In the genomic region with DNA sequence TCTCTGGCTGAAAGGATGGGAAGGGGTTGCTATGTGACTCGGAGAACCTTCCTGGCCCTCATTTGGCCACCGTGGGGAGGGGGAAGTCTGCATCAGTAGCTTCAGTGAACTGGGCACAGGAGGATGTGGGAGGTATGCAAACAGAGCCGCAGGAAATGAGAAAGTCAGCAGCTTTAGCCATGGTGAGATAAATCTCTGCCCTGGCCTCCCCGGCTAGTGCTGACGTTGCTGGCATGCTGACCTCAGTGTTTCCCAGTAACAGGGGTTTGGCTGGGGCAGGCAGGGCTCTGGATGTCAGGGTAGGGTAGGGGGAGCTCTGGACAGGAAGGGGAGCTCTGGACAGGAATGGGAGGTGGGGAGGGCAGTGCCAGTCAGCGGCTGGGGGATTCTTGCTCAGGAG, we compare ENCODE assay signal across 8 cellular contexts. TPM values are rescaled to one million over a fixed set of nuclear protein-coding genes. Genes with fewer than 3 reads are reported as not detected.
DNase-seq lines count a peak whose midpoint lies in the region; ATAC-seq lines count a peak whose summit lies in the region.

No MANE protein-coding gene starts in this region.

- POLR2A ChIA-PET in activated CD4-positive, alpha-beta T cell treated with anti-CD3 and anti-CD28 coated beads for 36 hours (lab: Charles Lee): interaction anchor here (1.0 to 3.0 kb wide), 3 partner anchors 26 to 52 kb away, joined by 3 to 20 read pairs (median 5); partner anchors contain the start of genes ACIN1 and C14orf119

- intact Hi-C loops in activated CD4-positive, alpha-beta T cell treated with anti-CD3 and anti-CD28 coated beads for 36 hours (cut with DNase I, micrococcal nuclease): loop anchor here (2.0 kb wide), 3 partner anchors 115 to 259 kb away; partner anchors contain the start of gene RNF212B (in 1 of the 2)
- intact Hi-C loops in sciatic nerve (cut with DNase I): no loop called here

- H3K27ac Mint-ChIP-seq in activated CD4-positive, alpha-beta T cell treated with anti-CD3 and anti-CD28 coated beads for 36 hours: peak overlapping the region; percentile 68

- H3K4me1 Mint-ChIP-seq in activated CD4-positive, alpha-beta T cell treated with anti-CD3 and anti-CD28 coated beads for 36 hours: peaks cover 45% of the 10 kb centered on the region

- H3K36me3 Mint-ChIP-seq in activated CD4-positive, alpha-beta T cell treated with anti-CD3 and anti-CD28 coated beads for 36 hours (ENCODE audit: low read depth): no peaks in the 10 kb centered on the region

- DNase-seq in activated CD4-positive, alpha-beta T cell treated with anti-CD3 and anti-CD28 coated beads for 36 hours: peak; percentile 20
- DNase-seq in activated CD4-positive, alpha-beta T cell treated with anti-CD3 and anti-CD28 coated beads for 48 hours: no peak
- DNase-seq in RPMI7951 (ENCODE audit: low read depth) (peak; percentile 14), germinal center (ENCODE audit: low spot score) (peak; percentile 69), sciatic nerve (ENCODE audit: low spot score) (no peak), dedifferentiated amniotic fluid mesenchymal stem cell (ENCODE audit: extremely low spot score) (no peak), HPDE6-E6E7 (ENCODE audit: extremely low spot score) (no peak), NCI-H1694 treated with DMSO at 0.1 percent for 48 hours (lab: John Stamatoyannopoulos, UW) (no peak)

- no peak overlapping the region for H3K4me3 Mint-ChIP-seq in activated CD4-positive, alpha-beta T cell treated with anti-CD3 and anti-CD28 coated beads for 36 hours

- no peaks in the 10 kb centered on the region for H3K27me3 Mint-ChIP-seq in activated CD4-positive, alpha-beta T cell treated with anti-CD3 and anti-CD28 coated beads for 36 hours

- CTCF ChIA-PET in activated CD4-positive, alpha-beta T cell treated with anti-CD3 and anti-CD28 coated beads for 36 hours (lab: Charles Lee): interaction anchor here (0.6 to 10.7 kb wide), 47 partner anchors 9 to 1267 kb away, joined by 3 to 276 read pairs (median 5); partner anchors contain the start of genes ACIN1, C14orf119, HOMEZ and SLC7A8

- no peaks in the 10 kb centered on the region for H3K9me3 Mint-ChIP-seq in activated CD4-positive, alpha-beta T cell treated with anti-CD3 and anti-CD28 coated beads for 36 hours (ENCODE audit: low read depth)

- no peak for ATAC-seq in activated CD4-positive, alpha-beta T cell treated with anti-CD3 and anti-CD28 coated beads for 36 hours
- ATAC-seq in sciatic nerve: peak; percentile 23

RNA-seq across cellular contexts. Expression of gene CEBPE, which starts 2.3 kb away (rescaled TPM):
- under 1 TPM; 0.19 to 0.34 TPM for total RNA-seq in activated CD4-positive, alpha-beta T cell treated with anti-CD3 and anti-CD28 coated beads for 36 hours
- total RNA-seq in RPMI7951 (2014; rRNA removed; shearing (Covaris generic)): not detected in 2 replicates
- 0.31 TPM for total RNA-seq in sciatic nerve

RNA-seq across cellular contexts. Expression of gene CIROP, which starts 16.6 kb away (rescaled TPM):
- total RNA-seq in activated CD4-positive, alpha-beta T cell treated with anti-CD3 and anti-CD28 coated beads for 36 hours: not detected
- not detected in 2 replicates for total RNA-seq in RPMI7951 (2014; rRNA removed; shearing (Covaris generic))
- total RNA-seq in sciatic nerve: not detected

RNA-seq across cellular contexts. Expression of gene C14orf119, which starts 26.1 kb away (rescaled TPM):
- total RNA-seq in activated CD4-positive, alpha-beta T cell treated with anti-CD3 and anti-CD28 coated beads for 36 hours: 10 to 100 TPM; 43.8 to 51.5 TPM
- 62.0 and 65.7 TPM in 2 replicates for total RNA-seq in RPMI7951 (2014; rRNA removed; shearing (Covaris generic))
- total RNA-seq in sciatic nerve: 32.2 TPM

RNA-seq across cellular contexts. Expression of gene ACIN1, which starts 26.5 kb away (rescaled TPM):
- total RNA-seq in activated CD4-positive, alpha-beta T cell treated with anti-CD3 and anti-CD28 coated beads for 36 hours: 100 to 1,000 TPM; 160 to 215 TPM
- 37.1 and 38.9 TPM in 2 replicates for total RNA-seq in RPMI7951 (2014; rRNA removed; shearing (Covaris generic))
- total RNA-seq in sciatic nerve: 166 TPM

Comparison
In these comparisons a context has a peak if more than half of its experiments do, and no peak if none do; other contexts are left out.
1. DNase-seq: peak in activated CD4-positive, alpha-beta T cell treated with anti-CD3 and anti-CD28 coated beads for 36 hours (single experiment), RPMI7951 (single experiment) and germinal center (single experiment); none in activated CD4-positive, alpha-beta T cell treated with anti-CD3 and anti-CD28 coated beads for 48 hours (single experiment), sciatic nerve (single experiment), dedifferentiated amniotic fluid mesenchymal stem cell (single experiment), HPDE6-E6E7 (single experiment) and NCI-H1694 treated with DMSO at 0.1 percent for 48 hours (single experiment).